ENCODE assay signal across 13 cellular contexts in the genomic region with DNA sequence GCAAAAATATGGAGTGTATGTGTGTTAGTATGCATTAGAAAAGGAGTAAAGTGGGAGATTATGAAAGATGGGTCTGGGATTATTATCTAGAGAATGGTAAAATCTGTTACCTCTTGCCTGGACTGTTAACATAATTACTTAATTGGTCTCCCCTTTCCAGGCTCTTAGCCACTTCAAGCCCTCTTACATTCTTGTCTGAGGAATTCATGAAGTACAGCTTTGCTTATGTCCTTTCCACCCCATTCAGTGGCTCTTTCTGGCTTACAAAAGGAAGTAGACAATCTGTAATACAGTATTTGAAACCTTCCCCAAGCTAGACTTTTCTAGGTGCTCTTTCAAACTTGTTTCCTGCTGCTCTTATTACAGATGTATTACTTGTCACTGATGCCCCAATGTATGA.
A peak's percentile ranks its signal among the peaks of the same experiment; 100 is the strongest.
DNase-seq lines count a peak whose midpoint lies in the region; ATAC-seq and TF ChIP-seq lines count a peak whose summit lies in the region.
"Had no signal": no experiment of that assay in that cellular context is flagged by ENCODE, and none has a peak within 500 bp of the region (broad histone marks: within the 10 kb centered on the region; RNA-seq: fewer than 3 reads in every experiment).

No MANE protein-coding gene starts in this region.

- peak overlapping the region; percentile 94 for H3K27ac ChIP-seq in neutrophil
- no peak overlapping the region for H3K27ac ChIP-seq in endodermal cell (ENCODE audit: low read depth, low read length)
- H3K27ac ChIP-seq: colonic mucosa, HL-60 had no signal

- H3K4me1 ChIP-seq in neutrophil (ENCODE audit: control insufficient read depth in 1 of 2, insufficient read depth in 1 of 2, low read depth in 1 of 2, low read length in 1 of 2) = peaks cover 36 to 38% of the 10 kb centered on the region in 2 experiments
- H3K4me1 ChIP-seq in endodermal cell (ENCODE audit: control insufficient read depth, insufficient read depth, low read length) = no peaks in the 10 kb centered on the region
- H3K4me1 ChIP-seq: colonic mucosa had no signal

- H3K9me3 Mint-ChIP-seq in HFFc6 = no peaks in the 10 kb centered on the region
- no peaks in the 10 kb centered on the region for H3K9me3 Mint-ChIP-seq in endodermal cell

- H3K4me3 Mint-ChIP-seq in HFFc6 (no peak overlapping the region), endodermal cell (no peak overlapping the region)

- H3K4me1 Mint-ChIP-seq in HFFc6 (ENCODE audit: low read depth) (peaks cover 78% of the 10 kb centered on the region), endodermal cell (peaks cover 13% of the 10 kb centered on the region)

- no peak for ATAC-seq in GM18907 (IDR thresholded peaks at IDR 0.05; ENCODE audit: unreplicated experiment)

- H3K36me3 Mint-ChIP-seq in HFFc6 (ENCODE audit: low read depth) (peaks cover 60% of the 10 kb centered on the region), endodermal cell (ENCODE audit: low read depth) (no peaks in the 10 kb centered on the region)

- no peak overlapping the region for H3K9ac ChIP-seq in endodermal cell (ENCODE audit: extremely low read depth, low read length, poor library complexity, severe bottlenecking)

- no peak overlapping the region for H3K4me3 ChIP-seq in neutrophil (ENCODE audit: low read depth in 1 of 2, low read length in 1 of 2)
- no peak overlapping the region for H3K4me3 ChIP-seq in endodermal cell (ENCODE audit: low read length)
- H3K4me3 ChIP-seq: colonic mucosa had no signal

- H3K36me3 ChIP-seq in neutrophil (no peaks in the 10 kb centered on the region), endodermal cell (ENCODE audit: control insufficient read depth, insufficient read depth, low read length) (no peaks in the 10 kb centered on the region)
- H3K36me3 ChIP-seq: colonic mucosa had no signal

- H3K9me3 ChIP-seq in neutrophil (no peaks in the 10 kb centered on the region), endodermal cell (ENCODE audit: control insufficient read depth, low read length) (no peaks in the 10 kb centered on the region)
- H3K9me3 ChIP-seq: colonic mucosa had no signal

- DNase-seq in NCI-H1417 (lab: John Stamatoyannopoulos, UW) (peak in 2 of 3 experiments; percentile 18 to 71), NCI-H1417 treated with DMSO at 0.1 percent for 48 hours (lab: John Stamatoyannopoulos, UW) (no peak), HFFc6 (no peak), astrocyte of the hippocampus (ENCODE audit: low read depth, low spot score) (peak; percentile 36), putamen (ENCODE audit: low spot score) (no peak), endodermal cell (no peak)
- DNase-seq: colonic mucosa; GDM1; NCI-H2081 treated with DMSO at 0.1 percent for 48 hours; stimulated activated CD4-positive, alpha-beta T cell treated with anti-CD3 and anti-CD28 coated beads, Interleukin-1b, Interleukin-23, amount 100 ng/mL, for 48 hours had no signal

- H3K27ac Mint-ChIP-seq in HFFc6 = peak overlapping the region; percentile 73
- H3K27ac Mint-ChIP-seq in endodermal cell = no peak overlapping the region

- H3K27me3 ChIP-seq in neutrophil (no peaks in the 10 kb centered on the region), endodermal cell (ENCODE audit: control insufficient read depth, insufficient read depth, low read length, poor library complexity, severe bottlenecking) (no peaks in the 10 kb centered on the region)
- H3K27me3 ChIP-seq: colonic mucosa had no signal

- no peak for TF ChIP-seq CTCF in HFFc6 (IDR thresholded peaks at IDR 0.05)
- no peak for TF ChIP-seq CTCF in neutrophil (IDR thresholded peaks at IDR 0.05)
- TF ChIP-seq CTCF in endodermal cell (conservative IDR thresholded peaks at IDR 0.05) = no peak

- H3K27me3 Mint-ChIP-seq in HFFc6 (ENCODE audit: insufficient read depth) (peaks cover 10% of the 10 kb centered on the region), endodermal cell (ENCODE audit: insufficient read depth) (peaks cover 3% of the 10 kb centered on the region)

Comparison
In these comparisons a context has a peak if more than half of its experiments do, and no peak if none do; other contexts are left out.
1. DNase-seq: peak in NCI-H1417 (2 of 3) and astrocyte of the hippocampus (single experiment); none in NCI-H1417 treated with DMSO at 0.1 percent for 48 hours (single experiment), HFFc6 (single experiment), putamen (single experiment) and endodermal cell (single experiment).